15 cellular contexts compared by ENCODE assay signal in genomic region chr14:42353315-42353714, GRCh38.
DNase-seq lines count a peak whose midpoint lies in the region; ATAC-seq and TF ChIP-seq lines count a peak whose summit lies in the region.
"Had no signal": no experiment of that assay in that cellular context is flagged by ENCODE, and none has a peak within 500 bp of the region (broad histone marks: within the 10 kb centered on the region; RNA-seq: fewer than 3 reads in every experiment).

No MANE protein-coding gene starts in this region.

- H3K14ac ChIP-seq in neuronal stem cell (ENCODE audit: low read length): no peak overlapping the region

- H3K18ac ChIP-seq in neuronal stem cell (ENCODE audit: low read length): no peak overlapping the region

- H4K8ac ChIP-seq in neuronal stem cell (ENCODE audit: low read depth, low read length): no peak overlapping the region

- no peak overlapping the region for H3K9ac ChIP-seq in neuronal stem cell (ENCODE audit: low read depth, low read length, poor library complexity)

- TF ChIP-seq CTCF in brain microvascular endothelial cell (IDR thresholded peaks at IDR 0.05; ENCODE audit: low read depth, low read length, missing control alignments): no peak

- H3K4me3 ChIP-seq in neuronal stem cell (ENCODE audit: low read length in 2 of 2) (no peak overlapping the region), brain microvascular endothelial cell (ENCODE audit: low read depth, low read length) (no peak overlapping the region)

- no peak overlapping the region for H2AK5ac ChIP-seq in neuronal stem cell (ENCODE audit: low read depth, low read length)

- in situ Hi-C loops in brain microvascular endothelial cell (cut with HindIII; ENCODE audit: low pct_ligation_motif_present, low sequenced_read_pairs): no loop called here

- no peaks in the 10 kb centered on the region for H3K79me1 ChIP-seq in neuronal stem cell (ENCODE audit: low read depth, low read length)

- H3K4me1 ChIP-seq in neuronal stem cell (ENCODE audit: control insufficient read depth in 2 of 2, insufficient read depth in 1 of 2, low read depth in 1 of 2, low read length in 2 of 2): peaks cover 0 to 2% of the 10 kb centered on the region in 2 donors

- no peak overlapping the region for H3K4me3 Mint-ChIP-seq in naive thymus-derived CD8-positive, alpha-beta T cell
- H3K4me3 Mint-ChIP-seq: activated T-helper 17 cell treated with anti-CD3 and anti-CD28 coated beads, Interleukin-2, amount 50 U/mL, for 72 hours; CD4-positive, alpha-beta memory T cell had no signal

- H3K4ac ChIP-seq in neuronal stem cell (ENCODE audit: low read length): no peak overlapping the region

- no CpG with 5 or more reads among the region's 2 CpGs for WGBS in neuronal stem cell (ENCODE audit: extremely low coverage in 2 of 2, insufficient read length in 2 of 2, insufficient replicate concordance in 1 of 2), 2 donors

- H4K91ac ChIP-seq in neuronal stem cell (ENCODE audit: low read depth, low read length, poor library complexity): no peak overlapping the region

- H3K27ac Mint-ChIP-seq in naive thymus-derived CD8-positive, alpha-beta T cell: no peak overlapping the region
- H3K27ac Mint-ChIP-seq: activated T-helper 17 cell treated with anti-CD3 and anti-CD28 coated beads, Interleukin-2, amount 50 U/mL, for 72 hours; CD4-positive, alpha-beta memory T cell had no signal

- H3K9me3 ChIP-seq in neuronal stem cell (replicated peaks in 1 of 2; ENCODE audit: control insufficient read depth in 2 of 2, insufficient read depth in 1 of 2, low read depth in 1 of 2, low read length in 2 of 2): no peaks in the 10 kb centered on the region

- no peak for DNase-seq in neuronal stem cell (ENCODE audit: low spot score)
- no peak for DNase-seq in brain microvascular endothelial cell
- no peak for DNase-seq in activated CD4-positive, alpha-beta T cell treated with anti-CD3 and anti-CD28 coated beads, Interleukin-2, amount 50 U/mL, for 48 hours
- no peak for DNase-seq in naive thymus-derived CD8-positive, alpha-beta T cell
- DNase-seq: activated CD4-positive, alpha-beta T cell treated with anti-CD3 and anti-CD28 coated beads, Interleukin-2, amount 50 U/mL, for 1 hour; CD4-positive, alpha-beta memory T cell; NCI-H1417; NCI-H345; occipital lobe had no signal

- no peak overlapping the region for H2BK5ac ChIP-seq in neuronal stem cell (ENCODE audit: low read length)

- H3K27ac ChIP-seq in neuronal stem cell (replicated peaks; ENCODE audit: low read length) (no peak overlapping the region), brain microvascular endothelial cell (no peak overlapping the region)

- H3K4me1 Mint-ChIP-seq in naive thymus-derived CD8-positive, alpha-beta T cell: peaks cover 0 to 5% (median 0%) of the 10 kb centered on the region in 4 donors
- H3K4me1 Mint-ChIP-seq: activated T-helper 17 cell treated with anti-CD3 and anti-CD28 coated beads, Interleukin-2, amount 50 U/mL, for 72 hours; CD4-positive, alpha-beta memory T cell had no signal

- no peak overlapping the region for H2BK15ac ChIP-seq in neuronal stem cell (ENCODE audit: low read length)

- H3K23ac ChIP-seq in neuronal stem cell (ENCODE audit: low read depth, low read length, poor library complexity): no peak overlapping the region

- POLR2A ChIA-PET in naive thymus-derived CD8-positive, alpha-beta T cell (lab: Charles Lee): no interaction called here

- no peaks in the 10 kb centered on the region for H3K36me3 Mint-ChIP-seq in naive thymus-derived CD8-positive, alpha-beta T cell
- H3K36me3 Mint-ChIP-seq: CD4-positive, alpha-beta memory T cell had no signal

- no peak overlapping the region for H2BK12ac ChIP-seq in neuronal stem cell (ENCODE audit: low read length)

- H3K27me3 Mint-ChIP-seq in naive thymus-derived CD8-positive, alpha-beta T cell: no peaks in the 10 kb centered on the region
- H3K27me3 Mint-ChIP-seq: activated T-helper 17 cell treated with anti-CD3 and anti-CD28 coated beads, Interleukin-2, amount 50 U/mL, for 72 hours; CD4-positive, alpha-beta memory T cell had no signal

- ATAC-seq in GM18909 (IDR thresholded peaks at IDR 0.05; ENCODE audit: poor library complexity, unreplicated experiment) (peak; percentile 91), HG02642 (IDR thresholded peaks at IDR 0.05; ENCODE audit: poor library complexity, unreplicated experiment) (peak; percentile 76), HG03520 (IDR thresholded peaks at IDR 0.05; ENCODE audit: unreplicated experiment) (peak; percentile 93), GM21529 (IDR thresholded peaks at IDR 0.05; ENCODE audit: unreplicated experiment) (no peak)
- no peak for ATAC-seq in naive thymus-derived CD8-positive, alpha-beta T cell
- ATAC-seq: activated T-helper 17 cell treated with anti-CD3 and anti-CD28 coated beads, Interleukin-2, amount 50 U/mL, for 72 hours; HepG2 had no signal

- H3K4me2 ChIP-seq in neuronal stem cell (ENCODE audit: insufficient read depth, low read length, poor library complexity, severe bottlenecking): no peak overlapping the region

- H2BK120ac ChIP-seq in neuronal stem cell (ENCODE audit: low read depth, low read length): no peak overlapping the region

- H3K27me3 ChIP-seq in neuronal stem cell (ENCODE audit: control insufficient read depth in 3 of 3, insufficient read depth in 3 of 3, low read depth in 1 of 3, low read length in 3 of 3): no peaks in the 10 kb centered on the region
- H3K27me3 ChIP-seq in brain microvascular endothelial cell (replicated peaks): no peaks in the 10 kb centered on the region

- H3K36me3 ChIP-seq in neuronal stem cell (replicated peaks in 1 of 2; ENCODE audit: control insufficient read depth in 2 of 2, insufficient read depth in 2 of 2, low read length in 2 of 2): no peaks in the 10 kb centered on the region
- H3K36me3 ChIP-seq in brain microvascular endothelial cell (replicated peaks): no peaks in the 10 kb centered on the region

- H3K9me3 Mint-ChIP-seq in naive thymus-derived CD8-positive, alpha-beta T cell: peaks cover 0 to 5% (median 2%) of the 10 kb centered on the region in 9 donors
- H3K9me3 Mint-ChIP-seq: activated T-helper 17 cell treated with anti-CD3 and anti-CD28 coated beads, Interleukin-2, amount 50 U/mL, for 72 hours had no signal

- peak overlapping the region; percentile 62 for H2AFZ ChIP-seq in neuronal stem cell (ENCODE audit: low read length)

Comparison
In these comparisons a context has a peak if more than half of its experiments do, and no peak if none do; other contexts are left out.
1. ATAC-seq: peak in GM18909 (single experiment), HG02642 (single experiment) and HG03520 (single experiment); none in naive thymus-derived CD8-positive, alpha-beta T cell (0 of 2) and GM21529 (single experiment).